In genomic region chr6:150118642-150119041, GRCh38 we compare ENCODE assay signal across 17 cellular contexts. TPM values are rescaled to one million over a fixed set of nuclear protein-coding genes. Genes with fewer than 3 reads are reported as not detected.
A peak's percentile ranks its signal among the peaks of the same experiment; 100 is the strongest.
DNase-seq lines count a peak whose midpoint lies in the region; ATAC-seq and TF ChIP-seq lines count a peak whose summit lies in the region.
"Had no signal": no experiment of that assay in that cellular context is flagged by ENCODE, and none has a peak within 500 bp of the region (broad histone marks: within the 10 kb centered on the region; RNA-seq: fewer than 3 reads in every experiment).

No MANE protein-coding gene starts in this region.

- no peaks in the 10 kb centered on the region for H3K9me3 ChIP-seq in mucosa of descending colon
- H3K9me3 ChIP-seq: HAP-1, thoracic aorta had no signal

- no peaks in the 10 kb centered on the region for H3K36me3 Mint-ChIP-seq in activated CD4-positive, alpha-beta memory T cell treated with anti-CD3 and anti-CD28 coated beads for 36 hours

- CTCF ChIA-PET in activated CD4-positive, alpha-beta memory T cell treated with anti-CD3 and anti-CD28 coated beads for 36 hours (lab: Charles Lee), result interaction anchor here (1.0 kb wide), 1 partner anchor 32 kb away, joined by 3 read pairs; no protein-coding TSS in a partner anchor

- peaks cover 2% of the 10 kb centered on the region for H3K27me3 Mint-ChIP-seq in activated CD4-positive, alpha-beta memory T cell treated with anti-CD3 and anti-CD28 coated beads for 36 hours

- intact Hi-C loops in mucosa of descending colon (cut with DNase I, micrococcal nuclease), result no loop called here
- intact Hi-C loops in activated CD4-positive, alpha-beta memory T cell treated with anti-CD3 and anti-CD28 coated beads for 36 hours (cut with micrococcal nuclease), result no loop called here

- H3K4me1 ChIP-seq in mucosa of descending colon (ENCODE audit: low read depth), result no peaks in the 10 kb centered on the region
- H3K4me1 ChIP-seq: HAP-1 had no signal

- no peaks in the 10 kb centered on the region for H3K36me3 ChIP-seq in mucosa of descending colon (ENCODE audit: low read depth)
- H3K36me3 ChIP-seq: HAP-1, thoracic aorta had no signal

- ATAC-seq in mucosa of descending colon, result peak; percentile 81
- ATAC-seq in HG03025 (IDR thresholded peaks at IDR 0.05; ENCODE audit: low FRiP score, unreplicated experiment), result no peak
- ATAC-seq in HG03159 (IDR thresholded peaks at IDR 0.05; ENCODE audit: unreplicated experiment), result no peak

- no peak overlapping the region for H3K27ac Mint-ChIP-seq in activated CD4-positive, alpha-beta memory T cell treated with anti-CD3 and anti-CD28 coated beads for 36 hours
- H3K27ac Mint-ChIP-seq: activated CD4-positive, alpha-beta memory T cell treated with anti-CD3 and anti-CD28 coated beads, Interleukin-2, amount 10 ng/mL, durations not matched to agents 7 days and 5 days had no signal

- POLR2A ChIA-PET in activated CD4-positive, alpha-beta memory T cell treated with anti-CD3 and anti-CD28 coated beads for 36 hours (lab: Charles Lee), result no interaction called here

- no peak overlapping the region for H3K4me3 ChIP-seq in mucosa of descending colon
- H3K4me3 ChIP-seq: HAP-1, thoracic aorta had no signal

- H3K4me3 Mint-ChIP-seq in activated CD4-positive, alpha-beta memory T cell treated with anti-CD3 and anti-CD28 coated beads for 36 hours, result no peak overlapping the region
- H3K4me3 Mint-ChIP-seq: activated CD4-positive, alpha-beta memory T cell treated with anti-CD3 and anti-CD28 coated beads, Interleukin-2, amount 10 ng/mL, durations not matched to agents 7 days and 5 days; central memory CD8-positive, alpha-beta T cell had no signal

- no peaks in the 10 kb centered on the region for H3K9me3 Mint-ChIP-seq in activated CD4-positive, alpha-beta memory T cell treated with anti-CD3 and anti-CD28 coated beads for 36 hours
- H3K9me3 Mint-ChIP-seq: activated CD4-positive, alpha-beta memory T cell treated with anti-CD3 and anti-CD28 coated beads, Interleukin-2, amount 10 ng/mL, durations not matched to agents 7 days and 5 days; central memory CD8-positive, alpha-beta T cell had no signal

- TF ChIP-seq CTCF in mucosa of descending colon (IDR thresholded peaks at IDR 0.05), result no peak

- DNase-seq in DMS153 treated with DMSO at 0.1 percent for 48 hours (lab: John Stamatoyannopoulos, UW; ENCODE audit: unreplicated experiment) (peak; percentile 54), NCI-H146 treated with DMSO at 0.1 percent for 48 hours (lab: John Stamatoyannopoulos, UW; ENCODE audit: unreplicated experiment) (peak; percentile 86), SHP77 (lab: John Stamatoyannopoulos, UW) (peak; percentile 62 to 66), mucosa of descending colon (no peak), NCI-H187 (lab: John Stamatoyannopoulos, UW) (no peak)
- no peak for DNase-seq in activated CD4-positive, alpha-beta memory T cell treated with anti-CD3 and anti-CD28 coated beads for 36 hours
- DNase-seq: activated CD4-positive, alpha-beta memory T cell treated with anti-CD3 and anti-CD28 coated beads, Interleukin-2, amount 10 ng/mL, durations not matched to agents 7 days and 5 days; effector memory CD4-positive, alpha-beta T cell; NCI-H1048; stimulated activated CD4-positive, alpha-beta T cell treated with anti-CD3 and anti-CD28 coated beads, Interleukin-4, amount 100 ng/mL, for 24 hours; stimulated activated CD8-positive, alpha-beta memory T cell treated with anti-CD3 and anti-CD28 coated beads, Interleukin-4, amount 100 ng/mL, for 48 hours had no signal

- peaks cover 7% of the 10 kb centered on the region for H3K4me1 Mint-ChIP-seq in activated CD4-positive, alpha-beta memory T cell treated with anti-CD3 and anti-CD28 coated beads for 36 hours (ENCODE audit: low read depth)

RNA-seq across cellular contexts. Expression of gene PPP1R14C, which starts 24.2 kb away (rescaled TPM):
- 10 to 100 TPM; 11.1 to 33.5 (median 25.2) TPM for total RNA-seq in mucosa of descending colon
- total RNA-seq in activated CD4-positive, alpha-beta memory T cell treated with anti-CD3 and anti-CD28 coated beads for 36 hours, result under 1 TPM; 0.21 to 0.36 TPM
- total RNA-seq: NCI-H460 had no signal

RNA-seq across cellular contexts. Expression of gene ULBP3, which starts 49.7 kb away (rescaled TPM):
- total RNA-seq in mucosa of descending colon, result 1 to 10 TPM in 2 of 3 donors, under 1 TPM in 1; 0.32 to 1.9 (median 1.9) TPM
- total RNA-seq in activated CD4-positive, alpha-beta memory T cell treated with anti-CD3 and anti-CD28 coated beads for 36 hours, result under 1 TPM in 1 of 2 experiments, not detected in 1; 0.61 TPM

Comparison
In these comparisons a context has a peak if more than half of its experiments do, and no peak if none do; other contexts are left out.
1. DNase-seq: peak in DMS153 treated with DMSO at 0.1 percent for 48 hours (single experiment), NCI-H146 treated with DMSO at 0.1 percent for 48 hours (single experiment) and SHP77 (2 of 2); none in mucosa of descending colon (0 of 3), NCI-H187 (0 of 2) and activated CD4-positive, alpha-beta memory T cell treated with anti-CD3 and anti-CD28 coated beads for 36 hours (single experiment).
2. RNA of gene PPP1R14C, which starts 24.2 kb away (total RNA-seq): 11.1 to 33.5 TPM in mucosa of descending colon; 0.21 to 0.36 TPM in activated CD4-positive, alpha-beta memory T cell treated with anti-CD3 and anti-CD28 coated beads for 36 hours; every median in the first group is over 4 times any median in the second.